ENCODE assay signal across 8 cellular contexts in the genomic region with DNA sequence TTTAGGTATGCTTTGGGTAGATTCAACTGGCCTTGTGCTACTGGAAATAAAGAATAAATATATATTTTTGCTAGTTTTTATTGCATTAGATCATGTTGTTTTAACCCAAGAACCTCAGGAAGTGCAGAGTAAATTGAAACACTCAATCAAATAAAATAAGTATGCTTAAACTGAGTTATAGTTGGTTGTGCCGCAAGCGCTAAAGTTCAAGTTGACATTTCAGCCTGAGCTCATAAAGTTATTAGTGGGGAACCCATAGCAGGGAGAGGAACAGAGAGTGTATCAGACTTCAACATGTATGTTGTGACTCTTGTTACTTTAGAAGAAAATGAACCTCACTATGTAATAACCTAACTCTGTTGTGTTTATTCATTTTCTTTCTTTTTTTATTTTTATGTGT.
"Had no signal": no experiment of that assay in that cellular context is flagged by ENCODE, and none has a peak within 500 bp of the region (broad histone marks: within the 10 kb centered on the region; RNA-seq: fewer than 3 reads in every experiment).

No MANE protein-coding gene starts in this region.

- H2AFZ ChIP-seq: GM23248 had no signal

- H3K36me3 ChIP-seq: HAP-1 had no signal

- H3K9me3 Mint-ChIP-seq: HFFc6 had no signal

- H3K4me3 Mint-ChIP-seq: GM23338, HFFc6 had no signal

- H3K9ac ChIP-seq: GM23248 had no signal

- H3K4me1 Mint-ChIP-seq: GM23338 had no signal

- H3K4me3 ChIP-seq: GM23248, GM23338, HAP-1 had no signal

- ATAC-seq: GM23338, HCT116 had no signal

- H3K4me2 ChIP-seq: GM23338 had no signal

- H3K4me1 ChIP-seq: HAP-1 had no signal

- H3K27ac ChIP-seq: GM23248 had no signal

- DNase-seq: GM23248, GOT3, H7, HCEC 1CT, HFFc6 had no signal

- H3K27ac Mint-ChIP-seq: GM23338, HFFc6 had no signal
